In the genomic region with DNA sequence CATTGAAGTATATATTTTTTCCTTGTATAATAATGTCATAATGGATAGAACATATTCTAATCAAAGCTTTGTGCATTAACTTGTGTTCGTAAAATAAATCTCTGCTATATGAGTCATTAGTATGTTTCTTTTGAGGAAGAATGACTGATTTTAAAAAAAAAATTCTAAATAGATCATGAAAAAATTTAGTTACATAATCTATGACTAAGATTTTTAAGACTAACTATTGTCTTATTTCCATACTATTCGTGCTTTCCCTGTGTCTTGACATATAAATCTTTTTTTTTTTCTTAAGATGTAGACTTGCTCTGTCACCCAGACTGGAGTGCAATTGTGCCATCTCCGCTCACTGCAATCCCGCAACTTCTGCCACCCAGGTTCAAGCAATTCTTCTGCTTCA, we compare ENCODE assay signal across 15 cellular contexts.
DNase-seq lines count a peak whose midpoint lies in the region; ATAC-seq and TF ChIP-seq lines count a peak whose summit lies in the region.
"Had no signal": no experiment of that assay in that cellular context is flagged by ENCODE, and none has a peak within 500 bp of the region (broad histone marks: within the 10 kb centered on the region; RNA-seq: fewer than 3 reads in every experiment).

No MANE protein-coding gene starts in this region.

- H3K27ac ChIP-seq in SJCRH30: no peak overlapping the region
- H3K27ac ChIP-seq: BLaER1 treated with 17β-estradiol and CSF1 and Interleukin-3, amounts not matched to agents 10 nM and 100 nM had no signal

- H3K4me3 ChIP-seq in adipocyte (ENCODE audit: low read length): no peak overlapping the region
- no peak overlapping the region for H3K4me3 ChIP-seq in fibroblast of pulmonary artery (replicated peaks; ENCODE audit: low read depth, low read length)
- H3K4me3 ChIP-seq in SJCRH30: no peak overlapping the region
- H3K4me3 ChIP-seq: BLaER1 treated with 17β-estradiol and CSF1 and Interleukin-3, amounts not matched to agents 10 nM and 100 nM had no signal

- DNase-seq in EH (ENCODE audit: low read depth) (peak; percentile 20), HCEC 1CT (peak; percentile 73), adipocyte (ENCODE audit: low read depth) (peak; percentile 5), fibroblast of pulmonary artery (ENCODE audit: low read depth) (peak; percentile 18), SJCRH30 (no peak), DMS79 (lab: John Stamatoyannopoulos, UW) (no peak), SHP77 (lab: John Stamatoyannopoulos, UW) (no peak)
- DNase-seq: 8988T; Calu3; CD8-positive, alpha-beta T cell; DND-41; GDM1; H9 had no signal

- H3K27me3 ChIP-seq in adipocyte (replicated peaks; ENCODE audit: control insufficient read depth, insufficient read depth, low read length) (no peaks in the 10 kb centered on the region), SJCRH30 (no peaks in the 10 kb centered on the region)
- H3K27me3 ChIP-seq: BLaER1 treated with 17β-estradiol and CSF1 and Interleukin-3, amounts not matched to agents 10 nM and 100 nM had no signal

- H3K9ac ChIP-seq in adipocyte (ENCODE audit: low read length): no peak overlapping the region
- H3K9ac ChIP-seq: BLaER1 treated with 17β-estradiol and CSF1 and Interleukin-3, amounts not matched to agents 10 nM and 100 nM had no signal

- no peaks in the 10 kb centered on the region for H3K4me1 ChIP-seq in adipocyte (ENCODE audit: control insufficient read depth, insufficient read depth, low read length)
- H3K4me1 ChIP-seq in SJCRH30: no peaks in the 10 kb centered on the region
- H3K4me1 ChIP-seq: BLaER1 treated with 17β-estradiol and CSF1 and Interleukin-3, amounts not matched to agents 10 nM and 100 nM had no signal

- H3K9me3 ChIP-seq in adipocyte (ENCODE audit: control insufficient read depth, low read length) (no peaks in the 10 kb centered on the region), SJCRH30 (replicated peaks) (no peaks in the 10 kb centered on the region)
- H3K9me3 ChIP-seq: BLaER1 treated with 17β-estradiol and CSF1 and Interleukin-3, amounts not matched to agents 10 nM and 100 nM had no signal

- no peak for TF ChIP-seq CTCF in fibroblast of pulmonary artery (IDR thresholded peaks at IDR 0.05; ENCODE audit: low read length, missing control alignments)

- no peak for ATAC-seq in GM18511 (IDR thresholded peaks at IDR 0.05; ENCODE audit: unreplicated experiment)
- ATAC-seq: CD8-positive, alpha-beta T cell had no signal

- H3K36me3 ChIP-seq in adipocyte (ENCODE audit: control insufficient read depth, insufficient read depth, low read length, severe bottlenecking): no peaks in the 10 kb centered on the region
- no peaks in the 10 kb centered on the region for H3K36me3 ChIP-seq in SJCRH30
- H3K36me3 ChIP-seq: BLaER1 treated with 17β-estradiol and CSF1 and Interleukin-3, amounts not matched to agents 10 nM and 100 nM had no signal

Comparison
In these comparisons a context has a peak if more than half of its experiments do, and no peak if none do; other contexts are left out.
1. DNase-seq: peak in EH (single experiment), HCEC 1CT (single experiment), adipocyte (single experiment) and fibroblast of pulmonary artery (single experiment); none in SJCRH30 (0 of 2), DMS79 (single experiment) and SHP77 (0 of 2).